8 cellular contexts compared by ENCODE assay signal in the genomic region with DNA sequence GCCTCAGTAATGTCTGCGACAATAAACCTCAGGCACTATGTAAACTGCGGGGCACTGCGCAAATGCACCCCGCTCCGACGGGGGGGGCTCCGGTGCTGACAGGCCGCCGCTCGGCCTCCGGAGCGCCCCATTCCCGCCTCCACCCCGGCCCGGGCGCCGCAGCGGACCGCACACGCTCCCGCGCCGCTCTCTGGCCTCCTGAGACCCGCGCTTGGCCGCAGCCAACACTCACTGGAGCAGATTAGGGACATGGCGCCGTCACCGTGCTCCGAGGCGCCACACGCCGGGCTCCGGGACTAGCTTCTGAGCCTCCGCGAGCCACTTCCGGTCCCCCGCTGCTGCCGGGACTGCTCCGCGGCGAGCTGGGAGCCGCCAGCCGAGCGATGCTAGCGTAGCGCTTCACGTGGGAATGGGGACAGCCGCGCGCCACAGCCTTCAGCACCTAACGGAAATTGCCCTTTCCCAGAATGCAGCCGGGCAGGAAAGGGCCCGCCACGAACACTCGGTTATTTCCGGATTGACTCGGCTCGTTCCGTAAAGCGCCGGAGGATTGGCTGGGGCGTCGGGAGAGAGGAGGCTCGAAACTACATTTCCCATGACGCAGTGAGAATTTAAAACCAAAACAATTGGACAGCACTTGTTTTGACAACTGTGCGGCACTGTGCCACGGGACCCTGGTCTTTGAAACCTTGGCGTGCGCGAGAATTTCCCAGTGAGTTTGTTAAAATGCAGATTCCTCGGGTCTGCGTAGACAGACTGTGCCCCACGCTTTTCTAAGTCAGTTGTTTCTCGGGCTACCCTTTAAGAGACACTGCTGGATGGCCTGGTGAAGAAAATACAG. TPM values are rescaled to one million over a fixed set of nuclear protein-coding genes. Genes with fewer than 3 reads are reported as not detected.
DNase-seq lines count a peak whose midpoint lies in the region; ATAC-seq and TF ChIP-seq lines count a peak whose summit lies in the region.

Gene PRPF19 (minus strand): TSS at position 454 of the 841 bp plus-strand sequence. CDS start 203 bp downstream, at position 251.

- H3K9me3 Mint-ChIP-seq in T-cell: no peaks in the 10 kb centered on the region

- H3K36me3 ChIP-seq in heart left ventricle (peaks cover 0 to 30% (median 25%) of the 10 kb centered on the region in 9 donors), upper lobe of right lung (peaks cover 23% of the 10 kb centered on the region)

- H3K27ac ChIP-seq in adipose tissue (ENCODE audit: low read depth, low read length): peak within 1 kb of the TSS; percentile 51
- H3K27ac ChIP-seq in heart left ventricle: peak within 1 kb of the TSS; percentile 72 to 98 (median 94)
- peak within 1 kb of the TSS; percentile 93 for H3K27ac ChIP-seq in upper lobe of right lung

- TF ChIP-seq POLR2A in heart left ventricle (IDR thresholded peaks at IDR 0.05): peak in 1 of 2 donors; percentile 72

- H3K9me3 ChIP-seq in heart left ventricle: no peaks in the 10 kb centered on the region
- H3K9me3 ChIP-seq in upper lobe of right lung: no peaks in the 10 kb centered on the region

- DNase-seq in NCI-H1436 treated with DMSO at 0.1 percent for 48 hours (lab: John Stamatoyannopoulos, UW) (peak; percentile 80), T-cell (peak; percentile 97 to 100 (median 98)), heart left ventricle (peak; percentile 97 to 98 (median 97)), posterior vena cava (ENCODE audit: low spot score) (peak; percentile 99), upper lobe of right lung (peak; percentile 97)

- peak within 1 kb of the TSS; percentile 82 to 87 (median 86) for H3K4me3 Mint-ChIP-seq in T-cell

- 0% methylated on average over 75 of the region's 75 CpGs for WGBS in adipose tissue, 3 donors
- 0 to 1% (median 0%) methylated on average over 53 to 75 of the region's 75 CpGs for WGBS in heart left ventricle, 4 donors

- TF ChIP-seq CTCF in GM12875 (IDR thresholded peaks at IDR 0.05; ENCODE audit: borderline replicate concordance, insufficient read depth, low read depth, low read length): no peak
- peak in 1 of 12 donors; percentile 4 for TF ChIP-seq CTCF in heart left ventricle (IDR thresholded peaks at IDR 0.05)
- no peak for TF ChIP-seq CTCF in upper lobe of right lung (IDR thresholded peaks at IDR 0.05)

- H3K36me3 Mint-ChIP-seq in T-cell: peaks cover 14% of the 10 kb centered on the region

- peak within 1 kb of the TSS; percentile 98 to 99 for H3K27ac Mint-ChIP-seq in T-cell

- intact Hi-C loops in heart left ventricle (cut with DNase I): loop anchor here in 2 of 10 donors (2.0 to 10.0 kb wide), 2 partner anchors 66 to 228 kb away; no protein-coding TSS in a partner anchor
- intact Hi-C loops in posterior vena cava (cut with DNase I): no loop called here
- intact Hi-C loops in upper lobe of right lung (cut with DNase I): no loop called here

- H3K27me3 Mint-ChIP-seq in T-cell: no peaks in the 10 kb centered on the region

- CTCF ChIA-PET in T-cell (lab: Charles Lee): interaction anchor here in 1 of 2 donors (0.7 to 2.0 kb wide), 2 partner anchors 7 to 9 kb away, joined by 3 to 11 read pairs; partner anchors contain the start of gene TMEM109

- peaks cover 8 to 48% (median 28%) of the 10 kb centered on the region in 12 donors for H3K4me1 ChIP-seq in heart left ventricle
- peaks cover 30% of the 10 kb centered on the region for H3K4me1 ChIP-seq in upper lobe of right lung

- ATAC-seq in HG02840 (IDR thresholded peaks at IDR 0.05; ENCODE audit: low FRiP score, unreplicated experiment) (peak; percentile 72), T-cell (replicated peaks in 1 of 4) (peak; percentile 92 to 97 (median 94)), heart left ventricle (peak; percentile 96 to 98 (median 97)), upper lobe of right lung (peak; percentile 98)

- peaks cover 53 to 61% (median 55%) of the 10 kb centered on the region in 3 donors for H3K4me1 Mint-ChIP-seq in T-cell

- H3K27me3 ChIP-seq in heart left ventricle: no peaks in the 10 kb centered on the region
- no peaks in the 10 kb centered on the region for H3K27me3 ChIP-seq in upper lobe of right lung

- POLR2A ChIA-PET in T-cell (lab: Charles Lee): no interaction called here

- peak within 1 kb of the TSS; percentile 90 for H3K4me3 ChIP-seq in GM12875 (ENCODE audit: low read depth, low read length)
- H3K4me3 ChIP-seq in heart left ventricle: peak within 1 kb of the TSS; percentile 73 to 99 (median 94)
- peak within 1 kb of the TSS; percentile 84 for H3K4me3 ChIP-seq in upper lobe of right lung

RNA-seq across cellular contexts. Expression of gene PRPF19, which starts in this region (rescaled TPM):
- total RNA-seq in T-cell (100 to 1,000 TPM in 2 of 5 donors, 10 to 100 TPM in 3; 81.7 to 106 (median 96.9) TPM), heart left ventricle (10 to 100 TPM; 30.8 to 72.0 (median 40.8) TPM), posterior vena cava (10 to 100 TPM; 47.6 to 50.9 TPM), upper lobe of right lung (59.8 TPM)
- polyA plus RNA-seq in adipose tissue (10 to 100 TPM; 42.5 to 61.4 (median 59.6) TPM), heart left ventricle (10 to 100 TPM; 35.5 to 62.2 TPM)

Comparison
In these comparisons a context has a peak if more than half of its experiments do, and no peak if none do; other contexts are left out.
1. Peak in every context shown above with its lines: DNase-seq, ATAC-seq, H3K4me3 ChIP-seq and H3K27ac ChIP-seq.